8 cellular contexts compared by ENCODE assay signal in genomic region chr1:201739492-201740085, GRCh38.
DNase-seq lines count a peak whose midpoint lies in the region; ATAC-seq, FAIRE-seq and TF ChIP-seq lines count a peak whose summit lies in the region.

No MANE protein-coding gene starts in this region.

- H3K4me3 ChIP-seq in gastroesophageal sphincter, result peak overlapping the region; percentile 42 to 72

- H3K9me3 ChIP-seq in gastroesophageal sphincter, result no peaks in the 10 kb centered on the region

- WGBS in gastroesophageal sphincter (ENCODE audit: low coverage in 1 of 2), 2 donors, result 18% methylated on average over 4 of the region's 38 CpGs; no CpG with 5 or more reads in 1 of the 2 donors

- FAIRE-seq in H54 (lab: Jason Lieb, UNC), result no peak

- peak; percentile 64 for ATAC-seq in gastroesophageal sphincter
- no peak for ATAC-seq in GM21447 (IDR thresholded peaks at IDR 0.05; ENCODE audit: unreplicated experiment)

- no peak for TF ChIP-seq EP300 in gastroesophageal sphincter (IDR thresholded peaks at IDR 0.05)

- no peaks in the 10 kb centered on the region for H3K36me3 ChIP-seq in gastroesophageal sphincter

- H3K27me3 ChIP-seq in gastroesophageal sphincter, result no peaks in the 10 kb centered on the region

- TF ChIP-seq POLR2A in H54 (IDR thresholded peaks at IDR 0.05; ENCODE audit: low read depth, low read length), result peak; percentile 33; the same call in 1 of the 2 replicates
- no peak for TF ChIP-seq POLR2A in gastroesophageal sphincter (IDR thresholded peaks at IDR 0.05)

- DNase-seq in H54 (ENCODE audit: insufficient read length, low spot score), result peak; percentile 62
- DNase-seq in NOMO-1 treated with DMSO at 0.1 percent for 48 hours (lab: John Stamatoyannopoulos, UW; ENCODE audit: unreplicated experiment), result peak; percentile 46
- peak; percentile 81 for DNase-seq in activated effector memory CD4-positive, alpha-beta T cell treated with anti-CD3 and anti-CD28 coated beads, Interleukin-2, amount 50 U/mL, for 16 hours
- DNase-seq in nucleus accumbens (lab: John Stamatoyannopoulos, UW), result peak in 40 of 56 donors; percentile 28 to 72 (median 53)
- DNase-seq in superior temporal gyrus (ENCODE audit: extremely low spot score), result peak; percentile 76
- DNase-seq in NK-92 (lab: John Stamatoyannopoulos, UW; ENCODE audit: unreplicated experiment), result no peak

- TF ChIP-seq CTCF in gastroesophageal sphincter (IDR thresholded peaks at IDR 0.05), result no peak

- H3K27ac ChIP-seq in gastroesophageal sphincter, result peak overlapping the region in 3 of 4 donors; percentile 71 to 84 (median 75)

- peaks cover 0 to 74% (median 31%) of the 10 kb centered on the region in 3 donors for H3K4me1 ChIP-seq in gastroesophageal sphincter
